12 cellular contexts compared by ENCODE assay signal in genomic region chr16:58409316-58409973, GRCh38. TPM values are rescaled to one million over a fixed set of nuclear protein-coding genes. Genes with fewer than 3 reads are reported as not detected.
DNase-seq lines count a peak whose midpoint lies in the region; ATAC-seq and TF ChIP-seq lines count a peak whose summit lies in the region.
"Had no signal": no experiment of that assay in that cellular context is flagged by ENCODE, and none has a peak within 500 bp of the region (broad histone marks: within the 10 kb centered on the region; RNA-seq: fewer than 3 reads in every experiment).

No MANE protein-coding gene starts in this region.

- CTCF ChIA-PET in SK-N-SH (lab: Yijun Ruan, JAX): interaction anchor here (0.5 to 3.4 kb wide), 7 partner anchors 9 to 249 kb away, joined by 3 to 13 read pairs (median 5); no protein-coding TSS in a partner anchor

- H3K9me3 ChIP-seq in SK-N-SH (no peaks in the 10 kb centered on the region), fibroblast of lung (ENCODE audit: control insufficient read depth, insufficient read depth, low read depth, low read length) (no peaks in the 10 kb centered on the region), smooth muscle cell (replicated peaks; ENCODE audit: low read depth) (no peaks in the 10 kb centered on the region)
- H3K9me3 ChIP-seq: upper lobe of left lung had no signal

- no peaks in the 10 kb centered on the region for H3K27me3 ChIP-seq in SK-N-SH (ENCODE audit: insufficient read depth)
- no peaks in the 10 kb centered on the region for H3K27me3 ChIP-seq in fibroblast of lung (ENCODE audit: control insufficient read depth, insufficient read depth, low read length)
- no peaks in the 10 kb centered on the region for H3K27me3 ChIP-seq in smooth muscle cell (ENCODE audit: low read depth)
- H3K27me3 ChIP-seq: upper lobe of left lung had no signal

- H3K27ac Mint-ChIP-seq in nephron: peak overlapping the region in 2 of 3 experiments; percentile 12 to 84

- H3K9ac ChIP-seq in SK-N-SH: no peak overlapping the region
- H3K9ac ChIP-seq in fibroblast of lung (ENCODE audit: insufficient read depth, low read length): no peak overlapping the region
- no peak overlapping the region for H3K9ac ChIP-seq in smooth muscle cell (ENCODE audit: low read depth)

- TF ChIP-seq RAD21 in SK-N-SH (IDR thresholded peaks at IDR 0.05; ENCODE audit: low read length): no peak

- H2AFZ ChIP-seq in SK-N-SH (ENCODE audit: low read depth): no peak overlapping the region
- H2AFZ ChIP-seq in fibroblast of lung (ENCODE audit: low read length): no peak overlapping the region
- no peak overlapping the region for H2AFZ ChIP-seq in smooth muscle cell (ENCODE audit: low read depth)

- no peak for ATAC-seq in HG02973 (IDR thresholded peaks at IDR 0.05; ENCODE audit: unreplicated experiment)

- H3K4me3 ChIP-seq in SK-N-SH (ENCODE audit: low read depth in 2 of 2, low read length in 1 of 2): no peak overlapping the region
- H3K4me3 ChIP-seq in fibroblast of lung (replicated peaks in 1 of 4; ENCODE audit: control extremely low read depth in 1 of 4, insufficient read depth in 1 of 4, low read depth in 3 of 4, low read length in 4 of 4): no peak overlapping the region
- no peak overlapping the region for H3K4me3 ChIP-seq in smooth muscle cell
- H3K4me3 ChIP-seq: SK-N-MC, upper lobe of left lung had no signal

- DNase-seq in AG08396 (ENCODE audit: low spot score): peak; percentile 19
- DNase-seq in SK-N-SH: no peak
- DNase-seq in fibroblast of lung (ENCODE audit: low read depth in 2 of 2): peak; percentile 59 to 93
- DNase-seq in smooth muscle cell (lab: John Stamatoyannopoulos, UW; ENCODE audit: unreplicated experiment): no peak
- no peak for DNase-seq in NCI-H187 (lab: John Stamatoyannopoulos, UW)
- no peak for DNase-seq in NCI-H2227 (lab: John Stamatoyannopoulos, UW; ENCODE audit: unreplicated experiment)
- DNase-seq: NCI-H2081 treated with DMSO at 0.1 percent for 48 hours; stimulated activated CD4-positive, alpha-beta T cell treated with anti-CD3 and anti-CD28 coated beads, Interleukin-2, amount 100 ng/mL, for 24 hours; upper lobe of left lung had no signal

- H3F3A ChIP-seq in SK-N-SH (replicated peaks; ENCODE audit: insufficient read depth) (no peaks in the 10 kb centered on the region), smooth muscle cell (ENCODE audit: low read depth) (no peaks in the 10 kb centered on the region)

- H3K4me1 ChIP-seq in SK-N-SH (ENCODE audit: control insufficient read depth in 1 of 2, insufficient read depth in 2 of 2, low read depth in 1 of 2, low read length in 1 of 2) (peaks cover 5 to 8% of the 10 kb centered on the region in 2 experiments; a peak in 1 of 4 replicates), fibroblast of lung (ENCODE audit: control insufficient read depth, extremely low read depth, insufficient read depth, low read length) (no peaks in the 10 kb centered on the region), smooth muscle cell (ENCODE audit: low read depth) (no peaks in the 10 kb centered on the region)
- H3K4me1 ChIP-seq: upper lobe of left lung had no signal

- H3K79me2 ChIP-seq in SK-N-SH (ENCODE audit: insufficient read depth) (no peaks in the 10 kb centered on the region), fibroblast of lung (ENCODE audit: control insufficient read depth, insufficient read depth, low read length) (no peaks in the 10 kb centered on the region), smooth muscle cell (ENCODE audit: low read depth) (no peaks in the 10 kb centered on the region)

- H3K9me2 ChIP-seq in SK-N-SH: no peaks in the 10 kb centered on the region

- H3K9me3 Mint-ChIP-seq in nephron: no peaks in the 10 kb centered on the region

- peaks cover 19% of the 10 kb centered on the region for H3K27me3 Mint-ChIP-seq in nephron (ENCODE audit: low read depth)

- POLR2A ChIA-PET in SK-N-SH (lab: Yijun Ruan, JAX): no interaction called here

- 42% methylated on average over 6 of the region's 6 CpGs for WGBS in SK-N-SH (ENCODE audit: low lambda C conversion rate)
- 88% methylated on average over 6 of the region's 6 CpGs for WGBS in smooth muscle cell (ENCODE audit: low lambda C conversion rate)

- H3K36me3 Mint-ChIP-seq in nephron (ENCODE audit: low read depth): peaks cover under 1% of the 10 kb centered on the region

- TF ChIP-seq CTCF in SK-N-SH (IDR thresholded peaks at IDR 0.05) (no peak), fibroblast of lung (conservative IDR thresholded peaks at IDR 0.05 in 1 of 2, IDR thresholded peaks at IDR 0.05 in 1 of 2; ENCODE audit: low read depth in 1 of 2, low read length in 2 of 2) (no peak), nephron (IDR thresholded peaks at IDR 0.05; ENCODE audit: unreplicated experiment in 3 of 3) (no peak), smooth muscle cell (IDR thresholded peaks at IDR 0.05; ENCODE audit: borderline replicate concordance, insufficient read depth, poor library complexity, severe bottlenecking) (no peak)

- H3K4me1 Mint-ChIP-seq in nephron: peaks cover 7% of the 10 kb centered on the region

- H4K20me1 ChIP-seq in SK-N-SH (ENCODE audit: insufficient read depth) (no peaks in the 10 kb centered on the region), fibroblast of lung (ENCODE audit: control insufficient read depth, extremely low read depth, insufficient read depth, low read length) (no peaks in the 10 kb centered on the region), smooth muscle cell (ENCODE audit: low read depth) (no peaks in the 10 kb centered on the region)

- H3K27ac ChIP-seq in SK-N-SH (ENCODE audit: low read depth in 2 of 2, low read length in 1 of 2) (peak overlapping the region; percentile 44 to 45; a peak in 2 of 4 replicates), fibroblast of lung (ENCODE audit: insufficient read depth, low read length) (no peak overlapping the region), smooth muscle cell (ENCODE audit: low read depth) (no peak overlapping the region)
- H3K27ac ChIP-seq: SK-N-MC, upper lobe of left lung had no signal

- peak overlapping the region; percentile 39; the same call in 1 of the 2 replicates for H3K4me2 ChIP-seq in SK-N-SH
- H3K4me2 ChIP-seq in fibroblast of lung (ENCODE audit: extremely low read depth, insufficient read depth, low read length): no peak overlapping the region
- no peak overlapping the region for H3K4me2 ChIP-seq in smooth muscle cell

- H3K4me3 Mint-ChIP-seq in nephron: no peak overlapping the region

- H3K36me3 ChIP-seq in SK-N-SH (replicated peaks in 1 of 2; ENCODE audit: control insufficient read depth in 1 of 2, insufficient read depth in 2 of 2, low read length in 1 of 2) (no peaks in the 10 kb centered on the region), fibroblast of lung (ENCODE audit: control insufficient read depth, insufficient read depth, low read length) (no peaks in the 10 kb centered on the region), smooth muscle cell (ENCODE audit: low read depth) (no peaks in the 10 kb centered on the region)

- TF ChIP-seq EP300 in SK-N-SH (IDR thresholded peaks at IDR 0.05; ENCODE audit: borderline replicate concordance in 1 of 2, low read depth in 1 of 2, low read length in 1 of 2): peak; percentile 48 to 72; a peak in 3 of 4 replicates

TF ChIP-seq in SK-N-SH, 30 proteins besides CTCF, POLR2A, EP300 and RAD21 (continues in another document):
- TF ChIP-seq USF1 (IDR thresholded peaks at IDR 0.05; ENCODE audit: borderline replicate concordance, low read depth): no peak
- no peak for TF ChIP-seq TEAD4 (IDR thresholded peaks at IDR 0.05; ENCODE audit: borderline replicate concordance, insufficient read depth)
- 0 out of 2 replicates have a peak, but pooled peaks have one; percentile 38 for TF ChIP-seq FOXM1 (IDR thresholded peaks at IDR 0.05; ENCODE audit: low read depth)
- peak; percentile 48; the same call in 1 of the 2 replicates for TF ChIP-seq MAX (IDR thresholded peaks at IDR 0.05; ENCODE audit: low read depth)

RNA-seq across cellular contexts. Expression of gene GINS3, which starts 17.2 kb away (rescaled TPM):
- 8.7 and 9.8 TPM in 2 replicates for polyA plus RNA-seq in SK-N-SH (2012; rRNA removed)
- 7.6 and 8.8 TPM in 2 replicates for polyA plus RNA-seq in SK-N-SH (2012; cell fraction: cytosol; rRNA removed)
- polyA plus RNA-seq in SK-N-SH (2012; cell fraction: nucleus; rRNA removed): 4.6 and 6.2 TPM in 2 replicates
- total RNA-seq in fibroblast of lung: 1.0 and 1.8 TPM in 2 replicates
- polyA plus RNA-seq in fibroblast of lung: 5.9 and 12.3 TPM in 2 replicates
- 4.0 and 8.0 TPM in 2 replicates for polyA plus RNA-seq in fibroblast of lung (2012)
- 2.6 and 16.3 TPM in 2 replicates for polyA minus RNA-seq in fibroblast of lung (ENCODE audit: low replicate concordance)
- total RNA-seq in smooth muscle cell: 1.9 and 2.2 TPM in 2 replicates
- polyA plus RNA-seq in smooth muscle cell: 0.70 and 4.2 TPM in 2 replicates

Comparison
In these comparisons a context has a peak if more than half of its experiments do, and no peak if none do; other contexts are left out.
1. DNase-seq: peak in AG08396 (single experiment) and fibroblast of lung (2 of 2); none in SK-N-SH (single experiment), smooth muscle cell (single experiment), NCI-H187 (0 of 2) and NCI-H2227 (single experiment).
2. H3K27ac ChIP-seq: peak in SK-N-SH (2 of 2); none in fibroblast of lung (single experiment) and smooth muscle cell (single experiment).